ENCODE assay signal across 9 cellular contexts in the genomic region with DNA sequence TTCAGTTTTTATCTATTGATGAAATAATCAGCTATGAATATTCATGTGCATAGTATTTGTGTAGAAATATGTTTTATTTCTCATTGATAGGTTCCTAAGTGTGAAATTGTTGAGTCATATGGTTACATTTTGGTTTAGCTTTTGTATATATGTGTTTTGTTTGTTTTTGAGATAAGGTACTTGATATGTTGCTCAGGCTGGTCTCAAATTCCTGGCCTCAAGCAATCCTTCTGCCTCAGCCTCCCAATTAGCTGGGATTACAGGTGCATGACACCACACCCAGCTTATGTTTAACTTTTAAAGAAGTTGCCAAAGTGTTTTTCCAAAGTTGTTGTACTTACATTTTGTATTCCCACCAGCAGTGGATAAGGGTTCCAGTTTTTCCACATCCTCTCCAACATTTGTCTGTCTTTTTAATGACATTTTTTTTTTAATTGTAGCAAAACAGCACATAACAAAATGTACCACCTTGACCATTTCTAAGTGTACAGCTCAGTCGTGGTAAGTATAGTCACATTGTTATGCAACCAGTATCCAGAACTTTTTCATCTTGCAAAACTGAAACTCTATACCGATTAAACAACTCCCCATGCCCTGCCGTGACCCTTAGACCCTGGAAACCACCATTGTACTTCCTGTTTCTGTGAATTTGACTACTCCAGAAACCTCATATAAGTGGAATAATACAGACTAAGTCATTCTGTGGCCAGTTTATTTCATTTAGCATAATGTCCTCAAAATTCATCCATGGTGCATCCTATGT. TPM values are rescaled to one million over a fixed set of nuclear protein-coding genes. Genes with fewer than 3 reads are reported as not detected.
A peak's percentile ranks its signal among the peaks of the same experiment; 100 is the strongest.
DNase-seq lines count a peak whose midpoint lies in the region; ATAC-seq and TF ChIP-seq lines count a peak whose summit lies in the region.
"Had no signal": no experiment of that assay in that cellular context is flagged by ENCODE, and none has a peak within 500 bp of the region (broad histone marks: within the 10 kb centered on the region; RNA-seq: fewer than 3 reads in every experiment).

No MANE protein-coding gene starts in this region.

- H3K9me3 Mint-ChIP-seq in CD8-positive, alpha-beta memory T cell = peaks cover 0 to 2% (median 0%) of the 10 kb centered on the region in 5 donors

- CTCF ChIA-PET in CD8-positive, alpha-beta memory T cell (lab: Charles Lee) = no interaction called here

- no peak overlapping the region for H3K27ac ChIP-seq in CD8-positive, alpha-beta memory T cell (ENCODE audit: low read depth, low read length)

- POLR2A ChIA-PET in CD8-positive, alpha-beta memory T cell (lab: Charles Lee) = interaction anchor here (0.9 to 1.1 kb wide), 2 partner anchors 55 to 63 kb away, joined by 3 read pairs; partner anchors contain the start of genes IPMK and TFAM

- H3K4me1 Mint-ChIP-seq in CD8-positive, alpha-beta memory T cell = peaks cover 10 to 12% (median 11%) of the 10 kb centered on the region in 3 donors
- H3K4me1 Mint-ChIP-seq: brain had no signal

- no peak for TF ChIP-seq CTCF in GM10266 (IDR thresholded peaks at IDR 0.05; ENCODE audit: control insufficient read depth, insufficient read depth, low read depth, missing control alignments)

- no peak overlapping the region for H3K4me3 ChIP-seq in CD8-positive, alpha-beta memory T cell (ENCODE audit: low read length)

- peaks cover 0 to 5% (median 0%) of the 10 kb centered on the region in 3 donors for H3K36me3 Mint-ChIP-seq in CD8-positive, alpha-beta memory T cell
- H3K36me3 Mint-ChIP-seq: brain had no signal

- DNase-seq in SIG-M5 (lab: John Stamatoyannopoulos, UW) (peak; percentile 55), myocyte (ENCODE audit: low read depth) (peak; percentile 25), GM10266 (ENCODE audit: extremely low spot score) (no peak), Ammon's horn (ENCODE audit: low spot score) (no peak)
- DNase-seq in CD8-positive, alpha-beta memory T cell = no peak

- H3K36me3 ChIP-seq in CD8-positive, alpha-beta memory T cell (ENCODE audit: insufficient read depth, low read length) = no peaks in the 10 kb centered on the region

- H3K4me1 ChIP-seq in CD8-positive, alpha-beta memory T cell (ENCODE audit: insufficient read depth, low read length) = peaks cover 6% of the 10 kb centered on the region

- peak; percentile 92 for ATAC-seq in GM18907 (IDR thresholded peaks at IDR 0.05; ENCODE audit: unreplicated experiment)
- ATAC-seq in HG02970 (IDR thresholded peaks at IDR 0.05; ENCODE audit: low FRiP score, unreplicated experiment) = peak; percentile 82
- no peak for ATAC-seq in GM21367 (IDR thresholded peaks at IDR 0.05; ENCODE audit: unreplicated experiment)

- H3K27ac Mint-ChIP-seq in CD8-positive, alpha-beta memory T cell = peak overlapping the region in 1 of 8 donors; percentile 10
- H3K27ac Mint-ChIP-seq: brain had no signal

- no peaks in the 10 kb centered on the region for H3K27me3 ChIP-seq in CD8-positive, alpha-beta memory T cell (ENCODE audit: insufficient read depth, low read length, poor library complexity, severe bottlenecking)

- no peaks in the 10 kb centered on the region for H3K9me3 ChIP-seq in CD8-positive, alpha-beta memory T cell (ENCODE audit: low read length)

- H3K4me3 Mint-ChIP-seq in CD8-positive, alpha-beta memory T cell = no peak overlapping the region
- H3K4me3 Mint-ChIP-seq: brain had no signal

- H3K27me3 Mint-ChIP-seq in CD8-positive, alpha-beta memory T cell = peaks cover 0 to 2% of the 10 kb centered on the region in 2 donors
- H3K27me3 Mint-ChIP-seq: brain had no signal

RNA-seq across cellular contexts. Expression of gene UBE2D1, which starts 12.6 kb away (rescaled TPM):
- 36.9 and 53.4 TPM in 2 replicates for total RNA-seq in myocyte
- 10.9 TPM for polyA plus RNA-seq in myocyte (2012)
- 10 to 100 TPM; 16.5 to 16.6 TPM for total RNA-seq in CD8-positive, alpha-beta memory T cell
- polyA plus RNA-seq in CD8-positive, alpha-beta memory T cell = 18.3 TPM

RNA-seq across cellular contexts. Expression of gene CISD1, which starts 53.3 kb away (rescaled TPM):
- total RNA-seq in myocyte = 31.6 and 46.3 TPM in 2 replicates
- 35.8 TPM for polyA plus RNA-seq in myocyte (2012)
- 10 to 100 TPM; 51.4 to 55.6 TPM for total RNA-seq in CD8-positive, alpha-beta memory T cell
- polyA plus RNA-seq in CD8-positive, alpha-beta memory T cell = 63.5 TPM

RNA-seq across cellular contexts. Expression of gene IPMK, which starts 54.6 kb away (rescaled TPM):
- total RNA-seq in myocyte = 7.3 and 11.2 TPM in 2 replicates
- 2.0 TPM for polyA plus RNA-seq in myocyte (2012)
- 1 to 10 TPM; 7.0 to 7.6 TPM for total RNA-seq in CD8-positive, alpha-beta memory T cell
- polyA plus RNA-seq in CD8-positive, alpha-beta memory T cell = 1.6 TPM

Comparison
In these comparisons a context has a peak if more than half of its experiments do, and no peak if none do; other contexts are left out.
1. DNase-seq: peak in SIG-M5 (single experiment) and myocyte (single experiment); none in CD8-positive, alpha-beta memory T cell (0 of 5), GM10266 (single experiment) and Ammon's horn (single experiment).